Comparison of ENCODE assay signal across 7 cellular contexts in genomic region chr17:62255791-62256190, GRCh38.
DNase-seq lines count a peak whose midpoint lies in the region; TF ChIP-seq lines count a peak whose summit lies in the region.
"Not testable (repeated sequence)": the region's sequence is repeated elsewhere in the genome, so short reads cannot be mapped to it uniquely, and the experiment has no call there.

No MANE protein-coding gene starts in this region.

- not testable (repeated sequence) for H3K36me3 Mint-ChIP-seq in glutamatergic neuron (ENCODE audit: unreplicated experiment)

- not testable (repeated sequence) for H3K27me3 Mint-ChIP-seq in glutamatergic neuron (ENCODE audit: unreplicated experiment)

- H3K27ac Mint-ChIP-seq in glutamatergic neuron (ENCODE audit: unreplicated experiment): peak overlapping the region; percentile 78

- H3K9me3 Mint-ChIP-seq in glutamatergic neuron (ENCODE audit: unreplicated experiment): not testable (repeated sequence)

- H3K4me3 Mint-ChIP-seq in glutamatergic neuron (ENCODE audit: unreplicated experiment): not testable (repeated sequence)

- TF ChIP-seq CTCF in glutamatergic neuron (IDR thresholded peaks at IDR 0.05; ENCODE audit: partially characterized antibody, unreplicated experiment): not testable (repeated sequence)

- H3K4me3 ChIP-seq in skeletal muscle cell (ENCODE audit: low read depth, low read length): not testable (repeated sequence)

- DNase-seq in HCEC 1CT (peak; percentile 12), RPMI7951 (ENCODE audit: low read depth) (peak; percentile 9), amniotic epithelial cell (ENCODE audit: low read depth) (peak; percentile 41), fibroblast of gingiva (ENCODE audit: low read depth) (peak; percentile 3), skeletal muscle cell (ENCODE audit: low read depth) (peak; percentile 8), stromal cell of bone marrow (ENCODE audit: low read depth) (peak; percentile 7)
- DNase-seq in glutamatergic neuron: not testable (repeated sequence)

- H3K4me1 Mint-ChIP-seq in glutamatergic neuron (ENCODE audit: low read depth, unreplicated experiment): peaks cover 11% of the 10 kb centered on the region
